ENCODE assay signal across 1 cellular context in the genomic region with DNA sequence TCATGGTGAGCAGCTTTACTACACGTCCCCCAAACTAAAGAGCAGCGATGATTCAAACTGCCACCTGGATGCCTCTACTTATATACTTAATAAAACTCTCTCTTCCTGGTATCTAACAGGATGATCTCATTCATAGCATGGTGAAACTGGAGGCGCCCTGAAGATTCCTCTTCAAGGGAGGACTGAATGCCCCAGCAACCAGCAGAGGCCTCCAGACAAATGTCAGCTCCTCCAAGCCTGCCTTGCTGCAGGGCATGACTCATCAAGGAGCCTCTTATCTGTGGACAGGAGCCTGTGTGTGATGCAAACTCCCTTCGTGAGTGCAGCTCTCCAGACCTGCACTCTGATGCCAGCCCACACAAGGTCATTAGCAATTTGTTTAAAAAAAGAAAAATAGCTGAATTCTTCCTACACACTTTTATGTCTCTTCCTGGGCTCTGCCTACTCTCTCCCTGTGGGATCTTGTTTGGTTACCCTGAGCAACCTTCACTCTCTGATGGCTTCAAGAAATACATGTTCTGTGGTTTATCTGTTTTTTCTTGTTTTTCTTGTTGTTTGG.
TF ChIP-seq lines count a peak whose summit lies in the region.

No MANE protein-coding gene starts in this region.

TF ChIP-seq in K562, 482 proteins besides CTCF, POLR2A, EP300 and RAD21 (continued from another document and continues in another):
- TF ChIP-seq NCOR1 (IDR thresholded peaks at IDR 0.05): peak; percentile 81
- TF ChIP-seq RBM15 (IDR thresholded peaks at IDR 0.05; ENCODE audit: insufficient read depth, low read length): no peak
- TF ChIP-seq CREBBP (IDR thresholded peaks at IDR 0.05; ENCODE audit: low read depth, low read length): no peak
- no peak for TF ChIP-seq SNIP1 (IDR thresholded peaks at IDR 0.05; ENCODE audit: low read depth)
- TF ChIP-seq ZMIZ1 (IDR thresholded peaks at IDR 0.05; ENCODE audit: low read depth in 2 of 2, low read length in 2 of 2): peak in 1 of 2 experiments; percentile 78; a peak in 1 of 4 replicates
- no peak for TF ChIP-seq FIP1L1 (IDR thresholded peaks at IDR 0.05; ENCODE audit: low read depth, low read length, poor library complexity, severe bottlenecking)
- peak; percentile 43 for TF ChIP-seq RBBP5 (IDR thresholded peaks at IDR 0.05; ENCODE audit: borderline replicate concordance, insufficient read depth, low read length, poor library complexity, severe bottlenecking)
- TF ChIP-seq HLTF (IDR thresholded peaks at IDR 0.05): no peak
- no peak for TF ChIP-seq BCOR (IDR thresholded peaks at IDR 0.05)
- TF ChIP-seq KDM2B (CRISPR knock-in tag; IDR thresholded peaks at IDR 0.05): no peak
- no peak for TF ChIP-seq PTBP1 (IDR thresholded peaks at IDR 0.05; ENCODE audit: low read depth, low read length)
- 0 out of 2 replicates have a peak, but pooled peaks have one; percentile 31 for TF ChIP-seq ZNF165 (CRISPR knock-in tag; IDR thresholded peaks at IDR 0.05; ENCODE audit: borderline replicate concordance)
- TF ChIP-seq HMGN3 (IDR thresholded peaks at IDR 0.05; ENCODE audit: borderline replicate concordance, extremely low read depth, insufficient read length, low read depth, low read length): no peak
- no peak for TF ChIP-seq GTF3C2 (IDR thresholded peaks at IDR 0.05; ENCODE audit: borderline replicate concordance, extremely low read depth, insufficient read length)
- no peak for TF ChIP-seq TSHZ1 (CRISPR knock-in tag; IDR thresholded peaks at IDR 0.05)
- peak; percentile 89 for TF ChIP-seq CTBP1 (IDR thresholded peaks at IDR 0.05; ENCODE audit: borderline replicate concordance)
- no peak for TF ChIP-seq PHTF2 (CRISPR knock-in tag; IDR thresholded peaks at IDR 0.05)
- TF ChIP-seq DEAF1 (CRISPR knock-in tag; IDR thresholded peaks at IDR 0.05): peak; percentile 49
- TF ChIP-seq CHD1 (IDR thresholded peaks at IDR 0.05; ENCODE audit: low read length): no peak
- no peak for TF ChIP-seq FOXK1 (CRISPR knock-in tag; IDR thresholded peaks at IDR 0.05; ENCODE audit: borderline replicate concordance)
- TF ChIP-seq ZFP36 (IDR thresholded peaks at IDR 0.05; ENCODE audit: low read depth, low read length, partially characterized antibody): peak; percentile 63
- peak; percentile 44; the same call in 1 of the 2 replicates for TF ChIP-seq TRIM28 (IDR thresholded peaks at IDR 0.05)
- TF ChIP-seq, protein P1, sequence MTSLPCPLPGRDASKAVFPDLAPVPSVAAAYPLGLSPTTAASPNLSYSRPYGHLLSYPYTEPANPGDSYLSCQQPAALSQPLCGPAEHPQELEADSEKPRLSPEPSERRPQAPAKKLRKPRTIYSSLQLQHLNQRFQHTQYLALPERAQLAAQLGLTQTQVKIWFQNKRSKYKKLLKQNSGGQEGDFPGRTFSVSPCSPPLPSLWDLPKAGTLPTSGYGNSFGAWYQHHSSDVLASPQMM (CRISPR knock-in tag; IDR thresholded peaks at IDR 0.05): no peak
- no peak for TF ChIP-seq KLF6 (CRISPR knock-in tag; IDR thresholded peaks at IDR 0.05; ENCODE audit: borderline replicate concordance)
- TF ChIP-seq CEBPB (tag; IDR thresholded peaks at IDR 0.05): peak; percentile 94
- no peak for TF ChIP-seq TEAD2 (tag; IDR thresholded peaks at IDR 0.05)
- TF ChIP-seq, protein P2, sequence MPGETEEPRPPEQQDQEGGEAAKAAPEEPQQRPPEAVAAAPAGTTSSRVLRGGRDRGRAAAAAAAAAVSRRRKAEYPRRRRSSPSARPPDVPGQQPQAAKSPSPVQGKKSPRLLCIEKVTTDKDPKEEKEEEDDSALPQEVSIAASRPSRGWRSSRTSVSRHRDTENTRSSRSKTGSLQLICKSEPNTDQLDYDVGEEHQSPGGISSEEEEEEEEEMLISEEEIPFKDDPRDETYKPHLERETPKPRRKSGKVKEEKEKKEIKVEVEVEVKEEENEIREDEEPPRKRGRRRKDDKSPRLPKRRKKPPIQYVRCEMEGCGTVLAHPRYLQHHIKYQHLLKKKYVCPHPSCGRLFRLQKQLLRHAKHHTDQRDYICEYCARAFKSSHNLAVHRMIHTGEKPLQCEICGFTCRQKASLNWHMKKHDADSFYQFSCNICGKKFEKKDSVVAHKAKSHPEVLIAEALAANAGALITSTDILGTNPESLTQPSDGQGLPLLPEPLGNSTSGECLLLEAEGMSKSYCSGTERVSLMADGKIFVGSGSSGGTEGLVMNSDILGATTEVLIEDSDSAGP (CRISPR knock-in tag; IDR thresholded peaks at IDR 0.05): no peak
- TF ChIP-seq BCLAF1 (IDR thresholded peaks at IDR 0.05; ENCODE audit: borderline replicate concordance in 1 of 2, control insufficient read depth in 1 of 2, low read depth in 2 of 2, low read length in 1 of 2): no peak
- no peak for TF ChIP-seq SP2 (IDR thresholded peaks at IDR 0.05; ENCODE audit: extremely low read depth, low read depth, low read length, poor library complexity, severe bottlenecking)
- no peak for TF ChIP-seq TSC22D4 (tag; IDR thresholded peaks at IDR 0.05)
- peak; percentile 53 for TF ChIP-seq E2F6 (IDR thresholded peaks at IDR 0.05; ENCODE audit: borderline replicate concordance in 1 of 2, extremely low read depth in 1 of 2, insufficient read depth in 1 of 2, insufficient read length in 1 of 2, low read depth in 1 of 2, low read length in 1 of 2, poor library complexity in 1 of 2, severe bottlenecking in 1 of 2)
- TF ChIP-seq ZNF444 (CRISPR knock-in tag; IDR thresholded peaks at IDR 0.05): no peak
- TF ChIP-seq ZNF707 (CRISPR knock-in tag; conservative IDR thresholded peaks at IDR 0.05): no peak
- TF ChIP-seq ZNF830 (CRISPR knock-in tag; IDR thresholded peaks at IDR 0.05): no peak
- no peak for TF ChIP-seq NUFIP1 (IDR thresholded peaks at IDR 0.05; ENCODE audit: partially characterized antibody)
- no peak for TF ChIP-seq ZNF232 (CRISPR knock-in tag; IDR thresholded peaks at IDR 0.05)
- TF ChIP-seq, protein P3, sequence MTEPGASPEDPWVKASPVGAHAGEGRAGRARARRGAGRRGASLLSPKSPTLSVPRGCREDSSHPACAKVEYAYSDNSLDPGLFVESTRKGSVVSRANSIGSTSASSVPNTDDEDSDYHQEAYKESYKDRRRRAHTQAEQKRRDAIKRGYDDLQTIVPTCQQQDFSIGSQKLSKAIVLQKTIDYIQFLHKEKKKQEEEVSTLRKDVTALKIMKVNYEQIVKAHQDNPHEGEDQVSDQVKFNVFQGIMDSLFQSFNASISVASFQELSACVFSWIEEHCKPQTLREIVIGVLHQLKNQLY (CRISPR knock-in tag; conservative IDR thresholded peaks at IDR 0.05): no peak
- TF ChIP-seq LCOR (CRISPR knock-in tag; IDR thresholded peaks at IDR 0.05): 0 out of 2 replicates have a peak, but pooled peaks have one; percentile 38
- TF ChIP-seq ZNF354B (CRISPR knock-in tag; IDR thresholded peaks at IDR 0.05): no peak
